Comparison of ENCODE assay signal across 22 cellular contexts in genomic region chr14:94447986-94448808, GRCh38. TPM values are rescaled to one million over a fixed set of nuclear protein-coding genes. Genes with fewer than 3 reads are reported as not detected.
DNase-seq lines count a peak whose midpoint lies in the region; ATAC-seq, FAIRE-seq and TF ChIP-seq lines count a peak whose summit lies in the region.
"Had no signal": no experiment of that assay in that cellular context is flagged by ENCODE, and none has a peak within 500 bp of the region (broad histone marks: within the 10 kb centered on the region; RNA-seq: fewer than 3 reads in every experiment).

No MANE protein-coding gene starts in this region.

- H3K4me3 ChIP-seq in LNCaP clone FGC (ENCODE audit: low read depth, low read length) (no peak overlapping the region), pancreas (no peak overlapping the region)
- H3K4me3 ChIP-seq: GM12878, SK-N-MC had no signal

- intact Hi-C loops in pancreas (cut with DNase I): loop anchor here in 1 of 3 donors (10.0 kb wide), 1 partner anchor 97 kb away; no protein-coding TSS in a partner anchor
- intact Hi-C loops in activated T-helper 1 cell treated with anti-CD3 and anti-CD28 coated beads, Interleukin-12 subunit alpha, Interleukin-12 subunit beta, Interleukin-2, Interleukin-4 antibody, amounts not matched to agents 30 ng/mL and 10 ng/mL and 1 ng/mL, durations not matched to agents 14 hours and 24 hours and 36 hours (cut with micrococcal nuclease): no loop called here

- DNase-seq in LNCaP clone FGC (ENCODE audit: low read depth): peak; percentile 85
- DNase-seq in foreskin keratinocyte: peak; percentile 45 to 53
- peak in 1 of 6 donors; percentile 16 for DNase-seq in pancreas
- DNase-seq in activated T-helper 1 cell treated with anti-CD3 and anti-CD28 coated beads, Interleukin-12 subunit alpha, Interleukin-12 subunit beta, Interleukin-2, Interleukin-4 antibody, amounts not matched to agents 30 ng/mL and 10 ng/mL and 1 ng/mL, durations not matched to agents 14 hours and 24 hours and 36 hours (ENCODE audit: low spot score): no peak
- DNase-seq in NCI-H146 (lab: John Stamatoyannopoulos, UW): no peak
- no peak for DNase-seq in NCI-H345 (lab: John Stamatoyannopoulos, UW)
- DNase-seq: Calu3; CD4-positive, CD25-positive, alpha-beta regulatory T cell; DMS79; HCEC 1CT; NCI-H1092; NCI-H2029; NCI-H524 treated with DMSO at 0.1 percent for 48 hours; NK-92 treated with Interleukin-12 subunit alpha and Interleukin-12 subunit beta, amount 100 ng/mL, for 24 hours had no signal

- TF ChIP-seq CTCF in LNCaP clone FGC (IDR thresholded peaks at IDR 0.05; ENCODE audit: control insufficient read depth, extremely low read depth, insufficient read depth): no peak
- no peak for TF ChIP-seq CTCF in VCaP (conservative IDR thresholded peaks at IDR 0.05)
- no peak for TF ChIP-seq CTCF in foreskin keratinocyte (conservative IDR thresholded peaks at IDR 0.05)
- no peak for TF ChIP-seq CTCF in pancreas (IDR thresholded peaks at IDR 0.05)

- H3K27me3 ChIP-seq in foreskin keratinocyte: peaks cover 15% of the 10 kb centered on the region
- H3K27me3 ChIP-seq in pancreas: no peaks in the 10 kb centered on the region

- ATAC-seq in foreskin keratinocyte (peak; percentile 28), pancreas (peak in 3 of 4 donors; percentile 41 to 71 (median 49)), GM18870 (IDR thresholded peaks at IDR 0.05; ENCODE audit: unreplicated experiment) (no peak)
- ATAC-seq: GM12878 had no signal

- H3K27me3 Mint-ChIP-seq in activated T-helper 1 cell treated with anti-CD3 and anti-CD28 coated beads, Interleukin-12 subunit alpha, Interleukin-12 subunit beta, Interleukin-2, Interleukin-4 antibody, amounts not matched to agents 30 ng/mL and 10 ng/mL and 1 ng/mL, durations not matched to agents 14 hours and 24 hours and 36 hours (ENCODE audit: insufficient read depth): peaks cover 16% of the 10 kb centered on the region
- H3K27me3 Mint-ChIP-seq: CD4-positive, CD25-positive, alpha-beta regulatory T cell had no signal

- no peaks in the 10 kb centered on the region for H3K36me3 ChIP-seq in pancreas

- no peak overlapping the region for H3K27ac Mint-ChIP-seq in activated T-helper 1 cell treated with anti-CD3 and anti-CD28 coated beads, Interleukin-12 subunit alpha, Interleukin-12 subunit beta, Interleukin-2, Interleukin-4 antibody, amounts not matched to agents 30 ng/mL and 10 ng/mL and 1 ng/mL, durations not matched to agents 14 hours and 24 hours and 36 hours
- H3K27ac Mint-ChIP-seq: CD4-positive, CD25-positive, alpha-beta regulatory T cell had no signal

- no peaks in the 10 kb centered on the region for H3K9me3 ChIP-seq in pancreas

- no peaks in the 10 kb centered on the region for H3K36me3 Mint-ChIP-seq in activated T-helper 1 cell treated with anti-CD3 and anti-CD28 coated beads, Interleukin-12 subunit alpha, Interleukin-12 subunit beta, Interleukin-2, Interleukin-4 antibody, amounts not matched to agents 30 ng/mL and 10 ng/mL and 1 ng/mL, durations not matched to agents 14 hours and 24 hours and 36 hours (ENCODE audit: low read depth)
- H3K36me3 Mint-ChIP-seq: CD4-positive, CD25-positive, alpha-beta regulatory T cell had no signal

- FAIRE-seq in pancreas (lab: Jason Lieb, UNC): no peak
- FAIRE-seq: GM12878, GM19239 had no signal

- 43 to 48% methylated on average over 15 of the region's 15 CpGs for WGBS in pancreas, 2 donors

- H3K4me3 Mint-ChIP-seq in activated T-helper 1 cell treated with anti-CD3 and anti-CD28 coated beads, Interleukin-12 subunit alpha, Interleukin-12 subunit beta, Interleukin-2, Interleukin-4 antibody, amounts not matched to agents 30 ng/mL and 10 ng/mL and 1 ng/mL, durations not matched to agents 14 hours and 24 hours and 36 hours: no peak overlapping the region
- H3K4me3 Mint-ChIP-seq: CD4-positive, CD25-positive, alpha-beta regulatory T cell had no signal

- H3K4me1 Mint-ChIP-seq in activated T-helper 1 cell treated with anti-CD3 and anti-CD28 coated beads, Interleukin-12 subunit alpha, Interleukin-12 subunit beta, Interleukin-2, Interleukin-4 antibody, amounts not matched to agents 30 ng/mL and 10 ng/mL and 1 ng/mL, durations not matched to agents 14 hours and 24 hours and 36 hours (ENCODE audit: low read depth): no peaks in the 10 kb centered on the region
- H3K4me1 Mint-ChIP-seq: CD4-positive, CD25-positive, alpha-beta regulatory T cell had no signal

- no peaks in the 10 kb centered on the region for H3K4me1 ChIP-seq in foreskin keratinocyte
- H3K4me1 ChIP-seq in pancreas: no peaks in the 10 kb centered on the region

- H3K9me3 Mint-ChIP-seq in activated T-helper 1 cell treated with anti-CD3 and anti-CD28 coated beads, Interleukin-12 subunit alpha, Interleukin-12 subunit beta, Interleukin-2, Interleukin-4 antibody, amounts not matched to agents 30 ng/mL and 10 ng/mL and 1 ng/mL, durations not matched to agents 14 hours and 24 hours and 36 hours: no peaks in the 10 kb centered on the region

- H3K27ac ChIP-seq in VCaP: peak overlapping the region; percentile 69
- no peak overlapping the region for H3K27ac ChIP-seq in foreskin keratinocyte
- no peak overlapping the region for H3K27ac ChIP-seq in pancreas
- H3K27ac ChIP-seq: SK-N-MC had no signal

RNA-seq across cellular contexts. Expression of gene SERPINA11, which starts 4.4 kb away (rescaled TPM):
- total RNA-seq in foreskin keratinocyte (not detected in 2 replicates), pancreas (not detected)
- polyA plus RNA-seq in foreskin keratinocyte (not detected in 2 replicates), pancreas (not detected)
- total RNA-seq in activated T-helper 1 cell treated with anti-CD3 and anti-CD28 coated beads, Interleukin-12 subunit alpha, Interleukin-12 subunit beta, Interleukin-2, Interleukin-4 antibody, amounts not matched to agents 30 ng/mL and 10 ng/mL and 1 ng/mL, durations not matched to agents 14 hours and 24 hours and 36 hours: not detected in 2 replicates
- total RNA-seq: A673; Calu3; CD4-positive, CD25-positive, alpha-beta regulatory T cell; G401; GM12878; HT1080 had no signal
- polyA plus RNA-seq: CD4-positive, CD25-positive, alpha-beta regulatory T cell had no signal

RNA-seq across cellular contexts. Expression of gene SERPINA9, which starts 27.8 kb away (rescaled TPM):
- total RNA-seq in foreskin keratinocyte: not detected in 2 replicates
- polyA plus RNA-seq in foreskin keratinocyte: not detected in 2 replicates
- not detected for total RNA-seq in pancreas
- not detected for polyA plus RNA-seq in pancreas
- total RNA-seq in activated T-helper 1 cell treated with anti-CD3 and anti-CD28 coated beads, Interleukin-12 subunit alpha, Interleukin-12 subunit beta, Interleukin-2, Interleukin-4 antibody, amounts not matched to agents 30 ng/mL and 10 ng/mL and 1 ng/mL, durations not matched to agents 14 hours and 24 hours and 36 hours: not detected in 2 replicates
- total RNA-seq: A673; Calu3; CD4-positive, CD25-positive, alpha-beta regulatory T cell; G401; GM12878; HT1080 had no signal
- polyA plus RNA-seq: CD4-positive, CD25-positive, alpha-beta regulatory T cell had no signal

RNA-seq across cellular contexts. Expression of gene SERPINA1, which starts 59.8 kb away (rescaled TPM):
- total RNA-seq in foreskin keratinocyte (0.14 and 0.20 TPM in 2 replicates), pancreas (100 to 1,000 TPM in 4 of 6 donors, 10 to 100 TPM in 2; 45.0 to 328 (median 170) TPM)
- polyA plus RNA-seq in foreskin keratinocyte (0.12 and 0.39 TPM in 2 replicates), pancreas (100 to 1,000 TPM in 1 of 2 donors, 10 to 100 TPM in 1; 45.7 to 246 TPM)
- total RNA-seq in activated T-helper 1 cell treated with anti-CD3 and anti-CD28 coated beads, Interleukin-12 subunit alpha, Interleukin-12 subunit beta, Interleukin-2, Interleukin-4 antibody, amounts not matched to agents 30 ng/mL and 10 ng/mL and 1 ng/mL, durations not matched to agents 14 hours and 24 hours and 36 hours: 0.12 TPM in 1 of 2 replicates, not detected in the other
- total RNA-seq: A673; CD4-positive, CD25-positive, alpha-beta regulatory T cell; G401 had no signal

Comparison
In these comparisons a context has a peak if more than half of its experiments do, and no peak if none do; other contexts are left out.
1. DNase-seq: peak in LNCaP clone FGC (single experiment) and foreskin keratinocyte (2 of 2); none in activated T-helper 1 cell treated with anti-CD3 and anti-CD28 coated beads, Interleukin-12 subunit alpha, Interleukin-12 subunit beta, Interleukin-2, Interleukin-4 antibody, amounts not matched to agents 30 ng/mL and 10 ng/mL and 1 ng/mL, durations not matched to agents 14 hours and 24 hours and 36 hours (single experiment), NCI-H146 (single experiment) and NCI-H345 (single experiment).
2. RNA of gene SERPINA1, which starts 59.8 kb away (total RNA-seq): 45.0 to 328 TPM in pancreas; 0.14 to 0.20 TPM in foreskin keratinocyte and 0.12 TPM in activated T-helper 1 cell treated with anti-CD3 and anti-CD28 coated beads, Interleukin-12 subunit alpha, Interleukin-12 subunit beta, Interleukin-2, Interleukin-4 antibody, amounts not matched to agents 30 ng/mL and 10 ng/mL and 1 ng/mL, durations not matched to agents 14 hours and 24 hours and 36 hours; every median in the first group is over 10 times any median in the second.